In the genomic region with DNA sequence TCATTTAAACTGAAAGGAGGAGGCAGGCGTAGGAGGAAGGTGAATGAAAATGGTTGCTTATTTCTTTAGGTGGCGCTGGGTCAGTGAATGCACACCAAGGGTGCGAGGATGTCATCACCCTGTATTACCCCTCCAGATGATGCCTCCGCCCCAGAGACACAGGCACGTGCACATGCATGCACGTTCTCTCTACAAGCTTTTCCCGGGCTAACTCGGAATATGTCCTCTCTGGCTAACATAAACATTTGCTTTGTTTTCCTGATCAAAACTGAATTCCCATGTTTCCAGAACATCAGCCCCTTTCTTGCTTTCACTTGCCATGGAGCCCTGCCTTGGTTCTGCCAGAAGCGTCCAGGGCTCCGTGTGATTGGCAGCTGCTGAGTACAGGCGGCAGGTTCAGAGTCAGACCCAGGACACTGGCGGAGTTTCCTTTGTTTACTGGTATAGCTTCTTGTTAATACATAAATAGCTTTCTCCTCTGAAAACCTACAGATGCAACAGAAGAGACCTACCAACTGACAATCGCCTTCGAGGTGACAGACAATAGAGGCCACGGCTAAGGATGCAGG, we compare ENCODE assay signal across 14 cellular contexts.
DNase-seq lines count a peak whose midpoint lies in the region; ATAC-seq and TF ChIP-seq lines count a peak whose summit lies in the region.
"Had no signal": no experiment of that assay in that cellular context is flagged by ENCODE, and none has a peak within 500 bp of the region (broad histone marks: within the 10 kb centered on the region; RNA-seq: fewer than 3 reads in every experiment).

No MANE protein-coding gene starts in this region.

- DNase-seq in H7 (peak; percentile 50), breast epithelium (ENCODE audit: low spot score in 2 of 2) (no peak), DMS 273 (lab: John Stamatoyannopoulos, UW; ENCODE audit: unreplicated experiment) (no peak), ecto neural progenitor cell (ENCODE audit: low spot score) (no peak), foreskin melanocyte (no peak)
- DNase-seq: activated naive CD4-positive, alpha-beta T cell treated with Interleukin-2 at 50 U/mL for 16 hours; cerebellar nuclear complex; NCI-H1048; right cardiac atrium; stomach had no signal

- TF ChIP-seq POLR2A in breast epithelium (IDR thresholded peaks at IDR 0.05) = no peak

- no peak for ATAC-seq in GM19463 (IDR thresholded peaks at IDR 0.05; ENCODE audit: unreplicated experiment)

- H3K9ac ChIP-seq in mucosa of rectum (ENCODE audit: low read depth in 1 of 2, low read length in 2 of 2) = no peak overlapping the region

- H3K4me1 ChIP-seq in ACC112 (ENCODE audit: control insufficient read depth, insufficient read depth, low read length, unreplicated experiment) = no peaks in the 10 kb centered on the region
- no peaks in the 10 kb centered on the region for H3K4me1 ChIP-seq in breast epithelium
- H3K4me1 ChIP-seq in mucosa of rectum (ENCODE audit: control insufficient read depth in 2 of 2, insufficient read depth in 2 of 2, low read length in 2 of 2) = no peaks in the 10 kb centered on the region
- H3K4me1 ChIP-seq: Peyer's patch had no signal

- no peaks in the 10 kb centered on the region for H3K79me2 ChIP-seq in ACC112 (ENCODE audit: control insufficient read depth, insufficient read depth, low read length, unreplicated experiment)

- no peak for TF ChIP-seq CTCF in breast epithelium (IDR thresholded peaks at IDR 0.05)

- peaks cover 60% of the 10 kb centered on the region for H3K27me3 ChIP-seq in ACC112 (ENCODE audit: insufficient read depth, low read length)
- no peaks in the 10 kb centered on the region for H3K27me3 ChIP-seq in H7 (ENCODE audit: control insufficient read depth, insufficient read depth, low read length)
- peaks cover 0 to 3% of the 10 kb centered on the region in 2 donors for H3K27me3 ChIP-seq in breast epithelium
- peaks cover 5 to 15% of the 10 kb centered on the region in 2 donors for H3K27me3 ChIP-seq in mucosa of rectum (ENCODE audit: control insufficient read depth in 2 of 2, insufficient read depth in 2 of 2, low read length in 2 of 2)
- H3K27me3 ChIP-seq: Peyer's patch had no signal

- H3K9me3 ChIP-seq in breast epithelium (no peaks in the 10 kb centered on the region), mucosa of rectum (ENCODE audit: control insufficient read depth in 2 of 2, low read length in 2 of 2) (no peaks in the 10 kb centered on the region)
- H3K9me3 ChIP-seq: Peyer's patch, stomach had no signal

- H3K36me3 ChIP-seq in ACC112 (ENCODE audit: insufficient read depth, low read length) (no peaks in the 10 kb centered on the region), H7 (replicated peaks; ENCODE audit: control insufficient read depth, insufficient read depth, low read length) (no peaks in the 10 kb centered on the region), breast epithelium (no peaks in the 10 kb centered on the region), mucosa of rectum (ENCODE audit: control insufficient read depth in 2 of 2, insufficient read depth in 2 of 2, low read length in 2 of 2) (no peaks in the 10 kb centered on the region)
- H3K36me3 ChIP-seq: Peyer's patch, stomach had no signal

- intact Hi-C loops in breast epithelium (cut with DNase I; ENCODE audit: low total_unique reads) = no loop called here

- H3K27ac ChIP-seq in ACC112 (ENCODE audit: low read depth, low read length) = no peak overlapping the region
- H3K27ac ChIP-seq in breast epithelium = no peak overlapping the region
- H3K27ac ChIP-seq in mucosa of rectum (ENCODE audit: low read depth in 2 of 2, low read length in 2 of 2) = no peak overlapping the region
- H3K27ac ChIP-seq: Peyer's patch, stomach had no signal

- peak overlapping the region; percentile 39 for H2AFZ ChIP-seq in ACC112 (ENCODE audit: low read length, unreplicated experiment)

- H3K4me3 ChIP-seq in ACC112 (ENCODE audit: low read depth, low read length) = peak overlapping the region; percentile 56
- no peak overlapping the region for H3K4me3 ChIP-seq in H7 (ENCODE audit: insufficient read depth, low read depth, low read length)
- peak overlapping the region in 2 of 3 donors; percentile 34 to 54 for H3K4me3 ChIP-seq in breast epithelium
- peak overlapping the region; percentile 31 to 41 for H3K4me3 ChIP-seq in mucosa of rectum (ENCODE audit: low read length in 2 of 2)
- H3K4me3 ChIP-seq: Peyer's patch had no signal
